ENCODE assay signal across 12 cellular contexts in genomic region chr18:11996190-11996754, GRCh38. TPM values are rescaled to one million over a fixed set of nuclear protein-coding genes. Genes with fewer than 3 reads are reported as not detected.
DNase-seq lines count a peak whose midpoint lies in the region; ATAC-seq, FAIRE-seq and TF ChIP-seq lines count a peak whose summit lies in the region.
"Had no signal": no experiment of that assay in that cellular context is flagged by ENCODE, and none has a peak within 500 bp of the region (broad histone marks: within the 10 kb centered on the region; RNA-seq: fewer than 3 reads in every experiment).

No MANE protein-coding gene starts in this region.

- H3K27ac Mint-ChIP-seq in stimulated activated effector memory CD8-positive, alpha-beta T cell treated with anti-CD3 and anti-CD28 coated beads, Interleukin-12 subunit alpha, Interleukin-12 subunit beta, amount 100 ng/mL, for 72 hours: peak overlapping the region; percentile 51
- H3K27ac Mint-ChIP-seq: activated T-cell treated with anti-CD3 and anti-CD28 coated beads, Interleukin-2, amount 50 U/mL, for 24 hours had no signal

- H3K9me3 ChIP-seq in adipocyte (ENCODE audit: control insufficient read depth, low read length) (no peaks in the 10 kb centered on the region), lower lobe of right lung (no peaks in the 10 kb centered on the region)

- peak; percentile 14 for ATAC-seq in GM21723 (IDR thresholded peaks at IDR 0.05; ENCODE audit: unreplicated experiment)
- ATAC-seq in lower lobe of right lung: no peak
- ATAC-seq in stimulated activated effector memory CD8-positive, alpha-beta T cell treated with anti-CD3 and anti-CD28 coated beads, Interleukin-12 subunit alpha, Interleukin-12 subunit beta, amount 100 ng/mL, for 72 hours: peak; percentile 3
- ATAC-seq in HG03097 (IDR thresholded peaks at IDR 0.05; ENCODE audit: low FRiP score, unreplicated experiment): no peak

- no peak overlapping the region for H3K4me3 Mint-ChIP-seq in stimulated activated effector memory CD8-positive, alpha-beta T cell treated with anti-CD3 and anti-CD28 coated beads, Interleukin-12 subunit alpha, Interleukin-12 subunit beta, amount 100 ng/mL, for 72 hours
- H3K4me3 Mint-ChIP-seq: activated T-cell treated with anti-CD3 and anti-CD28 coated beads, Interleukin-2, amount 50 U/mL, for 24 hours; WTC11 had no signal

- H3K4me1 Mint-ChIP-seq in stimulated activated effector memory CD8-positive, alpha-beta T cell treated with anti-CD3 and anti-CD28 coated beads, Interleukin-12 subunit alpha, Interleukin-12 subunit beta, amount 100 ng/mL, for 72 hours: peaks cover 14% of the 10 kb centered on the region

- H3K27ac ChIP-seq in lower lobe of right lung: peak overlapping the region; percentile 59
- H3K27ac ChIP-seq: C4-2B had no signal

- H3K9ac ChIP-seq in adipocyte (ENCODE audit: low read length): peak overlapping the region; percentile 63

- H3K9me3 Mint-ChIP-seq in stimulated activated effector memory CD8-positive, alpha-beta T cell treated with anti-CD3 and anti-CD28 coated beads, Interleukin-12 subunit alpha, Interleukin-12 subunit beta, amount 100 ng/mL, for 72 hours: no peaks in the 10 kb centered on the region
- H3K9me3 Mint-ChIP-seq: activated T-cell treated with anti-CD3 and anti-CD28 coated beads, Interleukin-2, amount 50 U/mL, for 24 hours; stimulated activated naive B cell treated with anti-CD40 and anti-IgM and Interleukin-4, amounts not matched to agents 10 μg/mL and 1 μg/mL and 100 μg/mL, for 72 hours; WTC11 had no signal

- TF ChIP-seq CTCF in lower lobe of right lung (IDR thresholded peaks at IDR 0.05): no peak

- FAIRE-seq in frontal cortex (lab: Jason Lieb, UNC): no peak

- no peaks in the 10 kb centered on the region for H3K27me3 ChIP-seq in adipocyte (replicated peaks; ENCODE audit: control insufficient read depth, insufficient read depth, low read length)
- H3K27me3 ChIP-seq in lower lobe of right lung (ENCODE audit: low read depth): no peaks in the 10 kb centered on the region

- no peak overlapping the region for H3K4me3 ChIP-seq in adipocyte (ENCODE audit: low read length)
- no peak overlapping the region for H3K4me3 ChIP-seq in lower lobe of right lung

- H3K4me1 ChIP-seq in adipocyte (ENCODE audit: control insufficient read depth, insufficient read depth, low read length) (peaks cover 33% of the 10 kb centered on the region), lower lobe of right lung (peaks cover 32% of the 10 kb centered on the region)

- H3K36me3 Mint-ChIP-seq in stimulated activated effector memory CD8-positive, alpha-beta T cell treated with anti-CD3 and anti-CD28 coated beads, Interleukin-12 subunit alpha, Interleukin-12 subunit beta, amount 100 ng/mL, for 72 hours: no peaks in the 10 kb centered on the region

- intact Hi-C loops in lower lobe of right lung (cut with DNase I): loop anchor here (5.0 kb wide), 1 partner anchor 59 kb away; no protein-coding TSS in a partner anchor

- no peak for DNase-seq in adipocyte (ENCODE audit: low read depth)
- DNase-seq in lower lobe of right lung: peak; percentile 30
- no peak for DNase-seq in stimulated activated effector memory CD8-positive, alpha-beta T cell treated with anti-CD3 and anti-CD28 coated beads, Interleukin-12 subunit alpha, Interleukin-12 subunit beta, amount 100 ng/mL, for 72 hours (ENCODE audit: low spot score in 2 of 2)
- no peak for DNase-seq in frontal cortex (ENCODE audit: low spot score in 2 of 2)
- DNase-seq in Ammon's horn (ENCODE audit: low spot score): no peak
- DNase-seq in HUDEP-2 (lab: John Stamatoyannopoulos, UW; ENCODE audit: unreplicated experiment in 76 of 76): no peak

- H3K36me3 ChIP-seq in adipocyte (ENCODE audit: control insufficient read depth, insufficient read depth, low read length, severe bottlenecking): peaks cover 4% of the 10 kb centered on the region
- H3K36me3 ChIP-seq in lower lobe of right lung: peaks cover 12% of the 10 kb centered on the region

RNA-seq across cellular contexts. Expression of gene IMPA2, which starts 15.0 kb away (rescaled TPM):
- total RNA-seq in lower lobe of right lung: 54.2 TPM
- total RNA-seq in frontal cortex: 2.9 TPM

Comparison
In these comparisons a context has a peak if more than half of its experiments do, and no peak if none do; other contexts are left out.
1. ATAC-seq: peak in GM21723 (single experiment) and stimulated activated effector memory CD8-positive, alpha-beta T cell treated with anti-CD3 and anti-CD28 coated beads, Interleukin-12 subunit alpha, Interleukin-12 subunit beta, amount 100 ng/mL, for 72 hours (single experiment); none in lower lobe of right lung (0 of 2) and HG03097 (single experiment).
2. RNA of gene IMPA2, which starts 15.0 kb away (total RNA-seq): 54.2 TPM in lower lobe of right lung (single experiment); 2.9 TPM in frontal cortex (single experiment); every median in the first group is over 10 times any median in the second.